Comparison of ENCODE assay signal across 14 cellular contexts in genomic region chr5:149188383-149188782, GRCh38. TPM values are rescaled to one million over a fixed set of nuclear protein-coding genes. Genes with fewer than 3 reads are reported as not detected.
"Had no signal": no experiment of that assay in that cellular context is flagged by ENCODE, and none has a peak within 500 bp of the region (broad histone marks: within the 10 kb centered on the region; RNA-seq: fewer than 3 reads in every experiment).

No MANE protein-coding gene starts in this region.

- H3K27me3 ChIP-seq: right lobe of liver, tibial artery, upper lobe of left lung, uterus had no signal

- H3K36me3 ChIP-seq: neutrophil, uterus had no signal

- H3K9me3 ChIP-seq: mucosa of descending colon, neutrophil, psoas muscle, right lobe of liver, tibial artery, upper lobe of left lung, uterus had no signal

- ATAC-seq: naive thymus-derived CD8-positive, alpha-beta T cell; psoas muscle; right lobe of liver; stimulated activated memory B cell treated with anti-CD40 and anti-IgM and Interleukin-4, amounts not matched to agents 10 μg/mL and 1 μg/mL and 100 μg/mL, for 72 hours had no signal

- H3K4me1 ChIP-seq: psoas muscle, right lobe of liver, tibial artery, upper lobe of left lung, uterus had no signal

- H3K4me3 ChIP-seq: mucosa of descending colon, psoas muscle, right lobe of liver, tibial artery, upper lobe of left lung, uterus had no signal

- H3K27ac ChIP-seq: neutrophil, psoas muscle, right lobe of liver, tibial artery, upper lobe of left lung, uterus had no signal

- DNase-seq: foreskin melanocyte; head of caudate nucleus; hippocampal formation; naive thymus-derived CD8-positive, alpha-beta T cell; psoas muscle; retina; right lobe of liver; stimulated activated CD4-positive, alpha-beta T cell treated with anti-CD3 and anti-CD28 coated beads, Interleukin-4, amount 100 ng/mL, for 1 hour; tibial artery; upper lobe of left lung; uterus had no signal

RNA-seq across cellular contexts. Expression of gene ABLIM3, which starts 47.1 kb away (rescaled TPM):
- total RNA-seq: naive thymus-derived CD8-positive, alpha-beta T cell had no signal
- polyA plus RNA-seq: naive thymus-derived CD8-positive, alpha-beta T cell had no signal
